ENCODE assay signal across 12 cellular contexts in genomic region chr18:63206433-63207153, GRCh38.
DNase-seq lines count a peak whose midpoint lies in the region; ATAC-seq lines count a peak whose summit lies in the region.
"Had no signal": no experiment of that assay in that cellular context is flagged by ENCODE, and none has a peak within 500 bp of the region (broad histone marks: within the 10 kb centered on the region; RNA-seq: fewer than 3 reads in every experiment).

No MANE protein-coding gene starts in this region.

- no peaks in the 10 kb centered on the region for H3K9me3 Mint-ChIP-seq in activated CD4-positive, alpha-beta T cell treated with anti-CD3 and anti-CD28 coated beads, Interleukin-2, amount 10 ng/mL, durations not matched to agents 24 days and 14 days
- no peaks in the 10 kb centered on the region for H3K9me3 Mint-ChIP-seq in activated naive CD8-positive, alpha-beta T cell treated with anti-CD3 and anti-CD28 coated beads, Interleukin-2, amount 10 ng/mL, durations not matched to agents 7 days and 5 days
- H3K9me3 Mint-ChIP-seq in stimulated activated effector memory CD8-positive, alpha-beta T cell treated with anti-CD3 and anti-CD28 coated beads, Interleukin-12 subunit alpha, Interleukin-12 subunit beta, amount 100 ng/mL, for 72 hours, result no peaks in the 10 kb centered on the region

- no peaks in the 10 kb centered on the region for H3K36me3 ChIP-seq in H7 (replicated peaks; ENCODE audit: control insufficient read depth, insufficient read depth, low read length)
- H3K36me3 ChIP-seq: adrenal gland, stomach had no signal

- intact Hi-C loops in activated CD4-positive, alpha-beta T cell treated with anti-CD3 and anti-CD28 coated beads, Interleukin-2, amount 10 ng/mL, durations not matched to agents 24 days and 14 days (cut with micrococcal nuclease), result loop anchor here (1.0 kb wide), 1 partner anchor 10 kb away; no protein-coding TSS in a partner anchor

- H3K27me3 ChIP-seq in H7 (ENCODE audit: control insufficient read depth, insufficient read depth, low read length), result no peaks in the 10 kb centered on the region
- H3K27me3 ChIP-seq: adrenal gland, stomach had no signal

- H3K4me1 Mint-ChIP-seq in activated CD4-positive, alpha-beta T cell treated with anti-CD3 and anti-CD28 coated beads, Interleukin-2, amount 10 ng/mL, durations not matched to agents 24 days and 14 days, result peaks cover 78% of the 10 kb centered on the region
- peaks cover 68% of the 10 kb centered on the region for H3K4me1 Mint-ChIP-seq in activated naive CD8-positive, alpha-beta T cell treated with anti-CD3 and anti-CD28 coated beads, Interleukin-2, amount 10 ng/mL, durations not matched to agents 7 days and 5 days
- peaks cover 90% of the 10 kb centered on the region for H3K4me1 Mint-ChIP-seq in stimulated activated effector memory CD8-positive, alpha-beta T cell treated with anti-CD3 and anti-CD28 coated beads, Interleukin-12 subunit alpha, Interleukin-12 subunit beta, amount 100 ng/mL, for 72 hours

- peak overlapping the region; percentile 89 for H3K4me3 Mint-ChIP-seq in activated CD4-positive, alpha-beta T cell treated with anti-CD3 and anti-CD28 coated beads, Interleukin-2, amount 10 ng/mL, durations not matched to agents 24 days and 14 days
- H3K4me3 Mint-ChIP-seq in activated naive CD8-positive, alpha-beta T cell treated with anti-CD3 and anti-CD28 coated beads, Interleukin-2, amount 10 ng/mL, durations not matched to agents 7 days and 5 days, result peak overlapping the region; percentile 96
- peak overlapping the region; percentile 77 for H3K4me3 Mint-ChIP-seq in stimulated activated effector memory CD8-positive, alpha-beta T cell treated with anti-CD3 and anti-CD28 coated beads, Interleukin-12 subunit alpha, Interleukin-12 subunit beta, amount 100 ng/mL, for 72 hours

- H3K4me3 ChIP-seq in H7 (ENCODE audit: insufficient read depth, low read depth, low read length), result no peak overlapping the region
- H3K4me3 ChIP-seq: adrenal gland, stomach had no signal

- DNase-seq in activated CD4-positive, alpha-beta T cell treated with anti-CD3 and anti-CD28 coated beads, Interleukin-2, amount 10 ng/mL, durations not matched to agents 24 days and 14 days, result peak; percentile 71
- no peak for DNase-seq in activated CD4-positive, alpha-beta T cell treated with anti-CD3 and anti-CD28 coated beads for 4 hours
- peak; percentile 71 for DNase-seq in KBM-7
- DNase-seq in activated naive CD8-positive, alpha-beta T cell treated with anti-CD3 and anti-CD28 coated beads, Interleukin-2, amount 10 ng/mL, durations not matched to agents 7 days and 5 days, result no peak
- no peak for DNase-seq in stimulated activated effector memory CD8-positive, alpha-beta T cell treated with anti-CD3 and anti-CD28 coated beads, Interleukin-12 subunit alpha, Interleukin-12 subunit beta, amount 100 ng/mL, for 72 hours (ENCODE audit: low spot score in 2 of 2)
- no peak for DNase-seq in H7
- no peak for DNase-seq in Kasumi-1 (lab: John Stamatoyannopoulos, UW)
- DNase-seq: adrenal gland; AML-193; NK-92 treated with Interleukin-12 subunit alpha and Interleukin-12 subunit beta, amount 100 ng/mL, for 24 hours; stomach had no signal

- POLR2A ChIA-PET in activated naive CD8-positive, alpha-beta T cell treated with anti-CD3 and anti-CD28 coated beads, Interleukin-2, amount 10 ng/mL, durations not matched to agents 7 days and 5 days (lab: Charles Lee), result interaction anchor here (0.8 to 9.2 kb wide), 14 partner anchors 7 to 684 kb away, joined by 3 to 124 read pairs (median 6); partner anchors contain the start of genes BCL2 and ZCCHC2

- in situ Hi-C loops in KBM-7 (cut with MboI; ENCODE audit: low pct_unique_long_range_greater_than_20kb, low sequenced_read_pairs), result no loop called here

- ATAC-seq in activated naive CD8-positive, alpha-beta T cell treated with anti-CD3 and anti-CD28 coated beads, Interleukin-2, amount 10 ng/mL, durations not matched to agents 7 days and 5 days (ENCODE audit: low read depth), result peak; percentile 34
- ATAC-seq in stimulated activated effector memory CD8-positive, alpha-beta T cell treated with anti-CD3 and anti-CD28 coated beads, Interleukin-12 subunit alpha, Interleukin-12 subunit beta, amount 100 ng/mL, for 72 hours, result peak; percentile 2
- ATAC-seq in GM21737 (IDR thresholded peaks at IDR 0.05; ENCODE audit: unreplicated experiment), result no peak

- H3K27ac Mint-ChIP-seq in activated CD4-positive, alpha-beta T cell treated with anti-CD3 and anti-CD28 coated beads, Interleukin-2, amount 10 ng/mL, durations not matched to agents 24 days and 14 days, result peak overlapping the region; percentile 93
- H3K27ac Mint-ChIP-seq in activated naive CD8-positive, alpha-beta T cell treated with anti-CD3 and anti-CD28 coated beads, Interleukin-2, amount 10 ng/mL, durations not matched to agents 7 days and 5 days, result peak overlapping the region; percentile 96
- peak overlapping the region; percentile 99 for H3K27ac Mint-ChIP-seq in stimulated activated effector memory CD8-positive, alpha-beta T cell treated with anti-CD3 and anti-CD28 coated beads, Interleukin-12 subunit alpha, Interleukin-12 subunit beta, amount 100 ng/mL, for 72 hours

- H3K27me3 Mint-ChIP-seq in activated CD4-positive, alpha-beta T cell treated with anti-CD3 and anti-CD28 coated beads, Interleukin-2, amount 10 ng/mL, durations not matched to agents 24 days and 14 days, result no peaks in the 10 kb centered on the region
- no peaks in the 10 kb centered on the region for H3K27me3 Mint-ChIP-seq in activated naive CD8-positive, alpha-beta T cell treated with anti-CD3 and anti-CD28 coated beads, Interleukin-2, amount 10 ng/mL, durations not matched to agents 7 days and 5 days

- H3K36me3 Mint-ChIP-seq in activated CD4-positive, alpha-beta T cell treated with anti-CD3 and anti-CD28 coated beads, Interleukin-2, amount 10 ng/mL, durations not matched to agents 24 days and 14 days (ENCODE audit: low read depth), result peaks cover 42% of the 10 kb centered on the region
- peaks cover 72% of the 10 kb centered on the region for H3K36me3 Mint-ChIP-seq in activated naive CD8-positive, alpha-beta T cell treated with anti-CD3 and anti-CD28 coated beads, Interleukin-2, amount 10 ng/mL, durations not matched to agents 7 days and 5 days
- peaks cover 68% of the 10 kb centered on the region for H3K36me3 Mint-ChIP-seq in stimulated activated effector memory CD8-positive, alpha-beta T cell treated with anti-CD3 and anti-CD28 coated beads, Interleukin-12 subunit alpha, Interleukin-12 subunit beta, amount 100 ng/mL, for 72 hours

Comparison
In these comparisons a context has a peak if more than half of its experiments do, and no peak if none do; other contexts are left out.
1. DNase-seq: peak in activated CD4-positive, alpha-beta T cell treated with anti-CD3 and anti-CD28 coated beads, Interleukin-2, amount 10 ng/mL, durations not matched to agents 24 days and 14 days (single experiment) and KBM-7 (single experiment); none in activated CD4-positive, alpha-beta T cell treated with anti-CD3 and anti-CD28 coated beads for 4 hours (0 of 2), activated naive CD8-positive, alpha-beta T cell treated with anti-CD3 and anti-CD28 coated beads, Interleukin-2, amount 10 ng/mL, durations not matched to agents 7 days and 5 days (single experiment), stimulated activated effector memory CD8-positive, alpha-beta T cell treated with anti-CD3 and anti-CD28 coated beads, Interleukin-12 subunit alpha, Interleukin-12 subunit beta, amount 100 ng/mL, for 72 hours (0 of 2), H7 (single experiment) and Kasumi-1 (0 of 2).
2. Peak in every context shown above with its lines, with median percentiles within 50 percentile points of each other: H3K27ac Mint-ChIP-seq and H3K4me3 Mint-ChIP-seq.